Comparison of ENCODE assay signal across 35 cellular contexts in the genomic region with DNA sequence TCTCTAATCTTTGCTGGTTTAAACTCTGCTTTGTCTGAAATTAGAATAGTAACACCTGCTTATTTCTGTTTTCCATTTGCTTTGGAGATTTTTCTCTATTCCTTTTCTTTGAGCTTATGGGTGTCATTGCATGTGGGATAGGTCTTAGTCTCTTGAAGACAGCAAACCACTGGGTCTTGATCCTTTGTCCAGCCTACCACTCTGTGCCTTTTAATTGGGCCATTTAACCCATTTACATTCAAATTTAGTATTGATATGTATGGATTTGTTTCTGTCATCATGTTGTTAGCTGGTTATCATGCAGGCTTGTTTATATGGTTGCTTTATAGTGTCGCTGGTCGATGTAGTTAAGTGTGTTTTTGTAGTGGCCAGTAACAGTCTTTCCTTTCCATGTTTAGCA.
"Had no signal": no experiment of that assay in that cellular context is flagged by ENCODE, and none has a peak within 500 bp of the region (broad histone marks: within the 10 kb centered on the region; RNA-seq: fewer than 3 reads in every experiment).

No MANE protein-coding gene starts in this region.

- H3K4me3 ChIP-seq: MG63 had no signal

- H3K27me3 ChIP-seq: MG63 had no signal

- H3K9ac ChIP-seq: KMS-11 had no signal

- H3K4me2 ChIP-seq: KMS-11 had no signal

- DNase-seq: Karpas-422, Kasumi-1, MG63, MM.1S, MV-4-11, NCI-H1048, NCI-H1092, NCI-H1092 treated with DMSO at 0.1 percent for 48 hours, NCI-H1105, NCI-H1105 treated with DMSO at 0.1 percent for 48 hours, NCI-H1417, NCI-H1417 treated with DMSO at 0.1 percent for 48 hours, NCI-H1436, NCI-H1436 treated with DMSO at 0.1 percent for 48 hours, NCI-H146, NCI-H1694, NCI-H1694 treated with DMSO at 0.1 percent for 48 hours, NCI-H187, NCI-H187 treated with DMSO at 0.1 percent for 48 hours, NCI-H1930, NCI-H2029, NCI-H2029 treated with DMSO at 0.1 percent for 48 hours, NCI-H2081, NCI-H2081 treated with DMSO at 0.1 percent for 48 hours, NCI-H2107, NCI-H2171, NCI-H2171 treated with DMSO at 0.1 percent for 48 hours, NCI-H2227 treated with DMSO at 0.1 percent for 48 hours, NCI-H226, NCI-H345, NCI-H446, NCI-H446 treated with DMSO at 0.1 percent for 48 hours, NCI-H510A, NCI-H510A treated with DMSO at 0.1 percent for 48 hours had no signal

- H3K27ac ChIP-seq: KMS-11 had no signal
